9 cellular contexts compared by ENCODE assay signal in the genomic region with DNA sequence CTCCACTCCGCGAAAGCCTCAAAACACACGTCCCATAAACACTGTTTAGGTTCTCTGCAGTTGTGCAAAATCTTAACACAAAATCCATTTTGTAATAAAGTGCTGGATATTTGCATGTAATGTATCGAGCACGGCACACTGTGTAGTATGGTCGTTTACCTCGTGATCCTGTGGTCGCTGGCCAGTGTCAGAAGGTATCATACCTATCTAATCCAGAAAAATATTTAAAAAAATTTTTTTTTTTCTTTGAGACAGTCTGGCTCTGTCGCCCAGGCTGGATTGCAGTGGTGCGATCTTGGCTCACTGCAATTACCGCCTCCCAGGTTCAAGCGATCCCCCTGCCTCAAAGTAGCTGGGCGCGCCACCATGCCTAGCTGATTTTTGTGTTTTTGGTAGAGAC. TPM values are rescaled to one million over a fixed set of nuclear protein-coding genes. Genes with fewer than 3 reads are reported as not detected.
A peak's percentile ranks its signal among the peaks of the same experiment; 100 is the strongest.
DNase-seq lines count a peak whose midpoint lies in the region; ATAC-seq and TF ChIP-seq lines count a peak whose summit lies in the region.
"Had no signal": no experiment of that assay in that cellular context is flagged by ENCODE, and none has a peak within 500 bp of the region (broad histone marks: within the 10 kb centered on the region; RNA-seq: fewer than 3 reads in every experiment).

No MANE protein-coding gene starts in this region.

- peak overlapping the region; percentile 100 for H3K9ac ChIP-seq in SK-N-MC (ENCODE audit: insufficient read length)
- H3K9ac ChIP-seq in fibroblast of lung (ENCODE audit: insufficient read depth, low read length), result peak overlapping the region; percentile 94

- H3K36me3 ChIP-seq in GM06990 (ENCODE audit: control insufficient read depth, insufficient read depth, low read length), result peaks cover 21% of the 10 kb centered on the region
- H3K36me3 ChIP-seq in SK-N-MC (ENCODE audit: insufficient read depth, low read length), result peaks cover 54% of the 10 kb centered on the region
- H3K36me3 ChIP-seq in fibroblast of lung (ENCODE audit: control insufficient read depth, insufficient read depth, low read length), result peaks cover 10% of the 10 kb centered on the region
- H3K36me3 ChIP-seq in psoas muscle (ENCODE audit: insufficient read depth in 1 of 2, low read depth in 1 of 2), result peaks cover 4 to 52% of the 10 kb centered on the region in 2 donors

- no peak overlapping the region for H2AFZ ChIP-seq in fibroblast of lung (ENCODE audit: low read length)

- DNase-seq in GM06990 (ENCODE audit: extremely low read depth, insufficient read length), result no peak
- DNase-seq in SK-N-MC (ENCODE audit: low read depth, low spot score), result no peak
- no peak for DNase-seq in fibroblast of lung (ENCODE audit: low read depth in 2 of 2)
- DNase-seq in psoas muscle, result no peak
- DNase-seq in posterior vena cava (ENCODE audit: low spot score), result no peak
- DNase-seq in NCI-H748 treated with DMSO at 0.1 percent for 48 hours (lab: John Stamatoyannopoulos, UW), result no peak
- DNase-seq in dermis blood vessel endothelial cell, result no peak
- DNase-seq: T-helper 9 cell had no signal

- H3K4me2 ChIP-seq in fibroblast of lung (ENCODE audit: extremely low read depth, insufficient read depth, low read length), result peak overlapping the region; percentile 99

- peaks cover 51% of the 10 kb centered on the region for H3K79me2 ChIP-seq in fibroblast of lung (ENCODE audit: control insufficient read depth, insufficient read depth, low read length)

- H3K27me3 ChIP-seq in GM06990 (replicated peaks; ENCODE audit: control insufficient read depth, insufficient read depth, low read length) (no peaks in the 10 kb centered on the region; the same call in 1 of the 2 replicates), fibroblast of lung (ENCODE audit: control insufficient read depth, insufficient read depth, low read length) (peaks cover 11% of the 10 kb centered on the region), psoas muscle (ENCODE audit: insufficient read depth in 3 of 3, low read length in 2 of 3) (no peaks in the 10 kb centered on the region)

- H3K9me3 ChIP-seq in SK-N-MC (ENCODE audit: low read depth, low read length) (no peaks in the 10 kb centered on the region), fibroblast of lung (ENCODE audit: control insufficient read depth, insufficient read depth, low read depth, low read length) (no peaks in the 10 kb centered on the region), psoas muscle (no peaks in the 10 kb centered on the region)

- H3K4me3 ChIP-seq in GM06990 (replicated peaks; ENCODE audit: low read depth, low read length) (peak overlapping the region; percentile 99), SK-N-MC (peak overlapping the region; percentile 99), fibroblast of lung (replicated peaks in 1 of 4; ENCODE audit: control extremely low read depth in 1 of 4, insufficient read depth in 1 of 4, low read depth in 3 of 4, low read length in 4 of 4) (peak overlapping the region; percentile 92 to 97 (median 94)), psoas muscle (peak overlapping the region; percentile 95)

- H3K4me1 ChIP-seq in fibroblast of lung (ENCODE audit: control insufficient read depth, extremely low read depth, insufficient read depth, low read length) (peaks cover 15% of the 10 kb centered on the region), psoas muscle (peaks cover 43% of the 10 kb centered on the region)

- H3K27ac ChIP-seq in SK-N-MC, result peak overlapping the region; percentile 91
- H3K27ac ChIP-seq in fibroblast of lung (ENCODE audit: insufficient read depth, low read length), result peak overlapping the region; percentile 93
- peak overlapping the region; percentile 93 for H3K27ac ChIP-seq in psoas muscle

- H4K20me1 ChIP-seq in fibroblast of lung (ENCODE audit: control insufficient read depth, extremely low read depth, insufficient read depth, low read length), result no peaks in the 10 kb centered on the region

- intact Hi-C loops in psoas muscle (cut with DNase I) (no loop called here), posterior vena cava (cut with DNase I) (no loop called here)

- TF ChIP-seq CTCF in GM06990 (IDR thresholded peaks at IDR 0.05; ENCODE audit: insufficient read depth, low read length, poor library complexity, severe bottlenecking) (no peak), fibroblast of lung (conservative IDR thresholded peaks at IDR 0.05 in 1 of 2, IDR thresholded peaks at IDR 0.05 in 1 of 2; ENCODE audit: low read depth in 1 of 2, low read length in 2 of 2) (no peak), psoas muscle (IDR thresholded peaks at IDR 0.05) (no peak)

- ATAC-seq in psoas muscle (no peak), GM18502 (IDR thresholded peaks at IDR 0.05; ENCODE audit: poor library complexity, unreplicated experiment) (no peak)

- WGBS in psoas muscle, 3 donors, result 42 to 46% (median 43%) methylated on average over 14 of the region's 14 CpGs

RNA-seq across cellular contexts. Expression of a gene that starts 1.0 kb away (rescaled TPM):
- total RNA-seq in fibroblast of lung (3,018 and 3,857 TPM in 2 replicates), psoas muscle (1,000 to 10,000 TPM; 1,032 to 1,360 (median 1,076) TPM), posterior vena cava (100 to 1,000 TPM; 560 to 702 TPM), dermis blood vessel endothelial cell (625 and 929 TPM in 2 replicates)
- polyA plus RNA-seq in fibroblast of lung (1,185 and 1,255 TPM in 2 replicates), psoas muscle (1,000 to 10,000 TPM; 1,779 to 1,956 (median 1,791) TPM)
- polyA plus RNA-seq in fibroblast of lung (2012), result 3,263 and 3,420 TPM in 2 replicates
- polyA minus RNA-seq in fibroblast of lung (ENCODE audit: low replicate concordance), result 75.5 and 104 TPM in 2 replicates

RNA-seq across cellular contexts. Expression of a gene that starts 8.9 kb away (rescaled TPM):
- total RNA-seq in fibroblast of lung (0.77 and 0.99 TPM in 2 replicates), psoas muscle (10 to 100 TPM in 1 of 4 donors, 1 to 10 TPM in 3; 5.1 to 16.4 (median 7.7) TPM), posterior vena cava (1 to 10 TPM; 3.2 to 5.5 TPM), dermis blood vessel endothelial cell (0.70 and 2.2 TPM in 2 replicates)
- polyA plus RNA-seq in fibroblast of lung (0.75 and 1.2 TPM in 2 replicates), psoas muscle (1 to 10 TPM in 2 of 3 donors, under 1 TPM in 1; 0.89 to 5.1 (median 2.9) TPM)
- 1.0 and 1.1 TPM in 2 replicates for polyA plus RNA-seq in fibroblast of lung (2012)
- 3.9 and 10.2 TPM in 2 replicates for polyA minus RNA-seq in fibroblast of lung (ENCODE audit: low replicate concordance)
